In the genomic region with DNA sequence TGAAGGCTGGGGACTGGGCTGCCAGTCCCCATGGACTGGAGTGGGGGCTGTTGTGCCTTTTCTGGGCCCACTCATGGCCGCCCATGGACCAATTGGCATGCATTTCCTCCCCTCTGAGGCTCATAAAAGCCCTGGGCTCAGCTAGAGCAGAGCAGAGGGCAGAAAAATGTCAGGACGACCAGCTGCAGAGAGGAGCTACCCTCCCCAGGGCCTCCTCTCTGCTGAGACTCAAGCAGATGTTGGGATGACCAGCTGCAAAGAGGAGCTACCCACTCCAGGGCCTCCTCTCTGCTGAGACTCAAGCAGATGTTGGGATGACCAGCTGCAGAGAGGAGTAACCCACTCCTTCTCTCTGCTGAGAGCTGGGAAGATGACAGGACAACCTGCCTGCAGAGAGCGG, we compare ENCODE assay signal across 17 cellular contexts. TPM values are rescaled to one million over a fixed set of nuclear protein-coding genes. Genes with fewer than 3 reads are reported as not detected.
DNase-seq lines count a peak whose midpoint lies in the region.
"Had no signal": no experiment of that assay in that cellular context is flagged by ENCODE, and none has a peak within 500 bp of the region (broad histone marks: within the 10 kb centered on the region; RNA-seq: fewer than 3 reads in every experiment).

No MANE protein-coding gene starts in this region.

- no peaks in the 10 kb centered on the region for H3K4me1 ChIP-seq in BLaER1
- H3K4me1 ChIP-seq: BE2C; BLaER1 treated with 17β-estradiol and CSF1 and Interleukin-3, amounts not matched to agents 10 nM and 100 nM; Caco-2 had no signal

- no peak overlapping the region for H3K4me2 ChIP-seq in BLaER1
- H3K4me2 ChIP-seq: BLaER1 treated with 17β-estradiol and CSF1 and Interleukin-3, amounts not matched to agents 10 nM and 100 nM had no signal

- H3K4me3 ChIP-seq in BLaER1: 0 out of 2 replicates have a peak overlapping the region, but pooled peaks have one; percentile 22

- H4K20me1 ChIP-seq in BLaER1: no peaks in the 10 kb centered on the region
- H4K20me1 ChIP-seq: BLaER1 treated with 17β-estradiol and CSF1 and Interleukin-3, amounts not matched to agents 10 nM and 100 nM had no signal

- intact Hi-C loops in posterior vena cava (cut with DNase I): no loop called here

- no peak overlapping the region for H3K27ac ChIP-seq in BLaER1
- H3K27ac ChIP-seq: BLaER1 treated with 17β-estradiol and CSF1 and Interleukin-3, amounts not matched to agents 10 nM and 100 nM; C4-2B had no signal

- no peak overlapping the region for H3K9ac ChIP-seq in BLaER1
- H3K9ac ChIP-seq: BLaER1 treated with 17β-estradiol and CSF1 and Interleukin-3, amounts not matched to agents 10 nM and 100 nM had no signal

- DNase-seq in activated CD8-positive, alpha-beta memory T cell treated with anti-CD3 and anti-CD28 coated beads for 24 hours: peak; percentile 40
- no peak for DNase-seq in activated CD8-positive, alpha-beta memory T cell treated with anti-CD3 and anti-CD28 coated beads, Interleukin-2, amount 50 U/mL, for 4 hours
- DNase-seq in OCI-M1 (lab: John Stamatoyannopoulos, UW) (peak; percentile 5), posterior vena cava (ENCODE audit: low spot score) (peak; percentile 35), germinal center (ENCODE audit: low spot score) (no peak), inferior parietal cortex (ENCODE audit: extremely low spot score) (no peak)
- DNase-seq: 8988T; ACHN; BE2C; Caco-2; Calu3; CD4-positive, alpha-beta T cell; DMS79 treated with DMSO at 0.1 percent for 48 hours; GF-D8 had no signal

- H3K9me3 ChIP-seq in BLaER1: peaks cover 41% of the 10 kb centered on the region
- H3K9me3 ChIP-seq: BE2C had no signal

- no peaks in the 10 kb centered on the region for H3K27me3 ChIP-seq in BLaER1
- H3K27me3 ChIP-seq: BLaER1 treated with 17β-estradiol and CSF1 and Interleukin-3, amounts not matched to agents 10 nM and 100 nM had no signal

- no peaks in the 10 kb centered on the region for H3K36me3 ChIP-seq in BLaER1
- H3K36me3 ChIP-seq: BE2C had no signal

RNA-seq across cellular contexts. Expression of a gene that starts 20.3 kb away (rescaled TPM):
- total RNA-seq in posterior vena cava: 10 to 100 TPM; 33.0 to 37.9 TPM

Comparison
In these comparisons a context has a peak if more than half of its experiments do, and no peak if none do; other contexts are left out.
1. DNase-seq: peak in activated CD8-positive, alpha-beta memory T cell treated with anti-CD3 and anti-CD28 coated beads for 24 hours (single experiment), OCI-M1 (single experiment) and posterior vena cava (single experiment); none in activated CD8-positive, alpha-beta memory T cell treated with anti-CD3 and anti-CD28 coated beads, Interleukin-2, amount 50 U/mL, for 4 hours (single experiment), germinal center (single experiment) and inferior parietal cortex (single experiment).